20 cellular contexts compared by ENCODE assay signal in genomic region chr7:133564484-133564883, GRCh38.
DNase-seq lines count a peak whose midpoint lies in the region; TF ChIP-seq lines count a peak whose summit lies in the region.
"Had no signal": no experiment of that assay in that cellular context is flagged by ENCODE, and none has a peak within 500 bp of the region (broad histone marks: within the 10 kb centered on the region; RNA-seq: fewer than 3 reads in every experiment).

No MANE protein-coding gene starts in this region.

- H3K36me3 ChIP-seq in stomach = no peaks in the 10 kb centered on the region
- H3K36me3 ChIP-seq: left ventricle myocardium inferior, upper lobe of left lung had no signal

- H3K9me3 ChIP-seq in stomach = peaks cover 0 to 5% (median 0%) of the 10 kb centered on the region in 4 donors
- H3K9me3 ChIP-seq: BLaER1 treated with 17β-estradiol and CSF1 and Interleukin-3, amounts not matched to agents 10 nM and 100 nM; upper lobe of left lung had no signal

- TF ChIP-seq CTCF in LNCAP (IDR thresholded peaks at IDR 0.05) (peak; percentile 33; the same call in 1 of the 2 replicates), chondrocyte (IDR thresholded peaks at IDR 0.05) (peak; percentile 49), progenitor cell of endocrine pancreas (IDR thresholded peaks at IDR 0.05; ENCODE audit: unreplicated experiment) (peak; percentile 14), stomach (IDR thresholded peaks at IDR 0.05) (no peak)

- 92 to 98% (median 94%) methylated on average over 2 of the region's 2 CpGs for WGBS in stomach, 5 donors

- TF ChIP-seq EP300 in stomach (IDR thresholded peaks at IDR 0.05) = no peak

- no peak for TF ChIP-seq POLR2A in stomach (IDR thresholded peaks at IDR 0.05)

- H3K4me3 ChIP-seq in stomach = no peak overlapping the region
- H3K4me3 ChIP-seq: BLaER1 treated with 17β-estradiol and CSF1 and Interleukin-3, amounts not matched to agents 10 nM and 100 nM; left ventricle myocardium inferior; upper lobe of left lung had no signal

- H3K4me3 Mint-ChIP-seq in chondrocyte (ENCODE audit: unreplicated experiment) = no peak overlapping the region
- H3K4me3 Mint-ChIP-seq in progenitor cell of endocrine pancreas (ENCODE audit: low read depth) = no peak overlapping the region
- H3K4me3 Mint-ChIP-seq: activated naive CD4-positive, alpha-beta T cell treated with anti-CD3 and anti-CD28 coated beads, Interleukin-2, amount 50 U/mL, for 24 hours; stimulated activated naive CD8-positive, alpha-beta T cell treated with anti-CD3 and anti-CD28 coated beads, Interleukin-15, amount 100 ng/mL, for 72 hours had no signal

- H3K36me3 Mint-ChIP-seq in chondrocyte (ENCODE audit: low read depth) (no peaks in the 10 kb centered on the region), progenitor cell of endocrine pancreas (ENCODE audit: insufficient read depth) (no peaks in the 10 kb centered on the region)

- H3K27me3 Mint-ChIP-seq in chondrocyte (ENCODE audit: low read depth) = no peaks in the 10 kb centered on the region
- H3K27me3 Mint-ChIP-seq in progenitor cell of endocrine pancreas = no peaks in the 10 kb centered on the region
- H3K27me3 Mint-ChIP-seq: activated naive CD4-positive, alpha-beta T cell treated with anti-CD3 and anti-CD28 coated beads, Interleukin-2, amount 50 U/mL, for 24 hours; stimulated activated naive CD8-positive, alpha-beta T cell treated with anti-CD3 and anti-CD28 coated beads, Interleukin-15, amount 100 ng/mL, for 72 hours had no signal

- H3K27ac Mint-ChIP-seq in chondrocyte (ENCODE audit: unreplicated experiment) = no peak overlapping the region
- no peak overlapping the region for H3K27ac Mint-ChIP-seq in progenitor cell of endocrine pancreas
- H3K27ac Mint-ChIP-seq: activated naive CD4-positive, alpha-beta T cell treated with anti-CD3 and anti-CD28 coated beads, Interleukin-2, amount 50 U/mL, for 24 hours; stimulated activated naive CD8-positive, alpha-beta T cell treated with anti-CD3 and anti-CD28 coated beads, Interleukin-15, amount 100 ng/mL, for 72 hours had no signal

- H3K9me3 Mint-ChIP-seq in chondrocyte (ENCODE audit: low read depth) (peaks cover 7% of the 10 kb centered on the region), progenitor cell of endocrine pancreas (ENCODE audit: low read depth) (no peaks in the 10 kb centered on the region)

- H3K4me1 Mint-ChIP-seq in chondrocyte (ENCODE audit: low read depth) = peaks cover 35% of the 10 kb centered on the region
- H3K4me1 Mint-ChIP-seq in progenitor cell of endocrine pancreas (ENCODE audit: low read depth) = no peaks in the 10 kb centered on the region
- H3K4me1 Mint-ChIP-seq: activated naive CD4-positive, alpha-beta T cell treated with anti-CD3 and anti-CD28 coated beads, Interleukin-2, amount 50 U/mL, for 24 hours; stimulated activated naive CD8-positive, alpha-beta T cell treated with anti-CD3 and anti-CD28 coated beads, Interleukin-15, amount 100 ng/mL, for 72 hours had no signal

- peak; percentile 7 for DNase-seq in ELR (ENCODE audit: low read depth)
- no peak for DNase-seq in chondrocyte (ENCODE audit: low spot score)
- DNase-seq in progenitor cell of endocrine pancreas (ENCODE audit: low spot score, unreplicated experiment) = no peak
- DNase-seq in SKM-1 (lab: John Stamatoyannopoulos, UW; ENCODE audit: unreplicated experiment) = no peak
- DNase-seq in NCI-H226 = no peak
- DNase-seq in stomach = no peak
- DNase-seq: activated CD4-positive, alpha-beta T cell treated with anti-CD3 and anti-CD28 coated beads for 1 hour; aorta; cerebellar nuclear complex; GOT3; left ventricle myocardium inferior; NCI-H1092 treated with DMSO at 0.1 percent for 48 hours; NCI-H2107; NCI-H524; stimulated activated CD4-positive, alpha-beta T cell treated with anti-CD3 and anti-CD28 coated beads, Interleukin-4, amount 100 ng/mL, for 24 hours; stimulated activated naive CD8-positive, alpha-beta T cell treated with anti-CD3 and anti-CD28 coated beads, Interleukin-15, amount 100 ng/mL, for 72 hours; upper lobe of left lung had no signal

- H3K27ac ChIP-seq in stomach = no peak overlapping the region
- H3K27ac ChIP-seq: BLaER1 treated with 17β-estradiol and CSF1 and Interleukin-3, amounts not matched to agents 10 nM and 100 nM; left ventricle myocardium inferior; upper lobe of left lung had no signal

- no peaks in the 10 kb centered on the region for H3K4me1 ChIP-seq in stomach
- H3K4me1 ChIP-seq: BLaER1 treated with 17β-estradiol and CSF1 and Interleukin-3, amounts not matched to agents 10 nM and 100 nM; left ventricle myocardium inferior; upper lobe of left lung had no signal

- no peaks in the 10 kb centered on the region for H3K27me3 ChIP-seq in stomach
- H3K27me3 ChIP-seq: BLaER1 treated with 17β-estradiol and CSF1 and Interleukin-3, amounts not matched to agents 10 nM and 100 nM; upper lobe of left lung had no signal

- intact Hi-C loops in stomach (cut with DNase I; ENCODE audit: low total_unique reads) = no loop called here

Comparison
In these comparisons a context has a peak if more than half of its experiments do, and no peak if none do; other contexts are left out.
1. CTCF ChIP-seq: peak in LNCAP (single experiment), chondrocyte (single experiment) and progenitor cell of endocrine pancreas (single experiment); none in stomach (0 of 7).